26 cellular contexts compared by ENCODE assay signal in the genomic region with DNA sequence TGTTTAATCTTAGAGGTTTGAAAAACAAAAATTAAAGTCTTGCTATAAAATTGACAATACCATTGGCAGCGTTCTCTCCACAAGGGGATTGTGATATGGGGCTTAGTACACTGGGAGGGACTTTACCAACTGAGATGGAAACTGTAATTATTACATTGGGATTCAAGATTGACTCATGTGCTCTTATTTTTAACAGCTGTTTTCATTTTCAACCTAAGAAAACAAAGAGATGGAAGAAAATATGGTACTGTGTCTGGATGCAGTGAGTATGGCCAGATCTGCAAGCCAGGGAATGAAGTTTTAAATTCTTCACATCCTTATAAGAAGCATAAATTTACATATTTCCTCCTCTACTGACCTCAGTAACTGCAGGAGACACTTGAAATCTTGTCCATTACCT.
DNase-seq lines count a peak whose midpoint lies in the region; ATAC-seq and TF ChIP-seq lines count a peak whose summit lies in the region.
"Had no signal": no experiment of that assay in that cellular context is flagged by ENCODE, and none has a peak within 500 bp of the region (broad histone marks: within the 10 kb centered on the region; RNA-seq: fewer than 3 reads in every experiment).

No MANE protein-coding gene starts in this region.

- no peaks in the 10 kb centered on the region for H3K79me2 ChIP-seq in SK-N-SH (ENCODE audit: insufficient read depth)
- no peaks in the 10 kb centered on the region for H3K79me2 ChIP-seq in hepatocyte

- TF ChIP-seq RAD21 in SK-N-SH (IDR thresholded peaks at IDR 0.05; ENCODE audit: low read length) = no peak

- no peaks in the 10 kb centered on the region for H4K20me1 ChIP-seq in SK-N-SH (ENCODE audit: insufficient read depth)
- no peaks in the 10 kb centered on the region for H4K20me1 ChIP-seq in hepatocyte (ENCODE audit: insufficient read depth, poor library complexity, severe bottlenecking)

- peaks cover 24% of the 10 kb centered on the region for H3F3A ChIP-seq in SK-N-SH (replicated peaks; ENCODE audit: insufficient read depth)

- H3K27me3 ChIP-seq in SK-N-SH (ENCODE audit: insufficient read depth) (no peaks in the 10 kb centered on the region), ascending aorta (no peaks in the 10 kb centered on the region), hepatocyte (no peaks in the 10 kb centered on the region), thoracic aorta (replicated peaks; ENCODE audit: insufficient read depth) (no peaks in the 10 kb centered on the region)
- H3K27me3 ChIP-seq: SJCRH30, tibial nerve had no signal

- H3K36me3 ChIP-seq in SK-N-SH (replicated peaks in 1 of 2; ENCODE audit: control insufficient read depth in 1 of 2, insufficient read depth in 2 of 2, low read length in 1 of 2) (peaks cover 0 to 3% of the 10 kb centered on the region in 2 experiments), ascending aorta (peaks cover 7 to 9% of the 10 kb centered on the region in 2 donors), hepatocyte (replicated peaks; ENCODE audit: insufficient read depth, low read depth) (no peaks in the 10 kb centered on the region), thoracic aorta (peaks cover 3% of the 10 kb centered on the region)
- H3K36me3 ChIP-seq: BE2C, SJCRH30 had no signal

- TF ChIP-seq EP300 in SK-N-SH (IDR thresholded peaks at IDR 0.05; ENCODE audit: borderline replicate concordance in 1 of 2, low read depth in 1 of 2, low read length in 1 of 2) = no peak

- no peak overlapping the region for H2AFZ ChIP-seq in SK-N-SH (ENCODE audit: low read depth)
- H2AFZ ChIP-seq in hepatocyte = no peak overlapping the region

- peak overlapping the region; percentile 13 to 87; a peak in 2 of 4 replicates for H3K27ac ChIP-seq in SK-N-SH (ENCODE audit: low read depth in 2 of 2, low read length in 1 of 2)
- H3K27ac ChIP-seq in ascending aorta = peak overlapping the region; percentile 67 to 81
- H3K27ac ChIP-seq in hepatocyte = peak overlapping the region; percentile 57
- peak overlapping the region; percentile 68 to 80 for H3K27ac ChIP-seq in thoracic aorta
- H3K27ac ChIP-seq: 22Rv1, SJCRH30 had no signal

- POLR2A ChIA-PET in SK-N-SH (lab: Yijun Ruan, JAX) = no interaction called here

- whole genome bisulfite sequencing in SK-N-SH (ENCODE audit: low lambda C conversion rate) = 94% methylated on average over 1 of the region's 1 CpG
- WGBS in hepatocyte (ENCODE audit: low lambda C conversion rate, missing lambda C conversion rate) = 91% methylated on average over 1 of the region's 1 CpG

- H3K4me2 ChIP-seq in SK-N-SH = no peak overlapping the region
- peak overlapping the region; percentile 3 for H3K4me2 ChIP-seq in hepatocyte

- ATAC-seq in SK-N-SH treated with all-trans-retinoic acid at 6 μM for 48 hours = no peak
- ATAC-seq in thoracic aorta (ENCODE audit: insufficient number of reproducible peaks, low FRiP score, low read depth) = no peak
- no peak for ATAC-seq in GM18505 (IDR thresholded peaks at IDR 0.05; ENCODE audit: unreplicated experiment)
- ATAC-seq in HG02870 (IDR thresholded peaks at IDR 0.05; ENCODE audit: unreplicated experiment) = no peak
- ATAC-seq: activated CD8-positive, alpha-beta memory T cell treated with anti-CD3 and anti-CD28 coated beads, Interleukin-2, amount 10 ng/mL, durations not matched to agents 7 days and 5 days; activated naive CD4-positive, alpha-beta T cell treated with anti-CD3 and anti-CD28 coated beads, Interleukin-2, amount 50 U/mL, for 72 hours had no signal

- H3K9ac ChIP-seq in SK-N-SH = no peak overlapping the region

- no peaks in the 10 kb centered on the region for H3K9me3 ChIP-seq in SK-N-SH
- no peaks in the 10 kb centered on the region for H3K9me3 ChIP-seq in ascending aorta
- H3K9me3 ChIP-seq in hepatocyte (ENCODE audit: low read depth) = no peaks in the 10 kb centered on the region
- no peaks in the 10 kb centered on the region for H3K9me3 ChIP-seq in thoracic aorta
- H3K9me3 ChIP-seq: BE2C, Caco-2, SJCRH30, tibial nerve had no signal

- CTCF ChIA-PET in SK-N-SH (lab: Yijun Ruan, JAX) = interaction anchor here (1.2 to 2.2 kb wide), 4 partner anchors 15 to 334 kb away, joined by 3 to 7 read pairs (median 4); no protein-coding TSS in a partner anchor

- intact Hi-C loops in ascending aorta (cut with DNase I) = no loop called here

- no peak for TF ChIP-seq POLR2A in GM18505 (IDR thresholded peaks at IDR 0.05; ENCODE audit: borderline replicate concordance, extremely low read depth, insufficient read depth, insufficient read length)

- H3K4me1 ChIP-seq in SK-N-SH (ENCODE audit: control insufficient read depth in 1 of 2, insufficient read depth in 2 of 2, low read depth in 1 of 2, low read length in 1 of 2) (peaks cover 11 to 19% of the 10 kb centered on the region in 2 experiments; a peak in 2 of 4 replicates), ascending aorta (peaks cover 4 to 27% of the 10 kb centered on the region in 2 donors), hepatocyte (ENCODE audit: insufficient read depth) (peaks cover 21% of the 10 kb centered on the region), thoracic aorta (ENCODE audit: control insufficient read depth in 1 of 2, low read depth in 2 of 2) (peaks cover 34 to 46% of the 10 kb centered on the region in 2 donors)
- H3K4me1 ChIP-seq: BE2C, SJCRH30 had no signal

- TF ChIP-seq CTCF in SK-N-SH (IDR thresholded peaks at IDR 0.05) (no peak), ascending aorta (IDR thresholded peaks at IDR 0.05) (no peak), hepatocyte (IDR thresholded peaks at IDR 0.05; ENCODE audit: poor library complexity) (no peak), thoracic aorta (IDR thresholded peaks at IDR 0.05) (no peak)

- DNase-seq in SK-N-SH (no peak), ascending aorta (ENCODE audit: low spot score in 2 of 2) (no peak), hepatocyte (ENCODE audit: low spot score) (no peak), thoracic aorta (ENCODE audit: low spot score) (no peak)
- DNase-seq in stimulated activated CD4-positive, alpha-beta T cell treated with anti-CD3 and anti-CD28 coated beads, Interleukin-4, amount 100 ng/mL, for 1 hour = no peak
- DNase-seq: activated CD4-positive, alpha-beta T cell treated with anti-CD3 and anti-CD28 coated beads for 48 hours; activated CD8-positive, alpha-beta memory T cell treated with anti-CD3 and anti-CD28 coated beads, Interleukin-2, amount 10 ng/mL, durations not matched to agents 7 days and 5 days; BE2C; Caco-2; endodermal cell; Kasumi-1; NCI-H1092 treated with DMSO at 0.1 percent for 48 hours; NCI-H2029 treated with DMSO at 0.1 percent for 48 hours; NCI-H345; nephron progenitor cell; posterior cingulate gyrus; SJCRH30; stimulated activated CD4-positive, alpha-beta T cell treated with anti-CD3 and anti-CD28 coated beads, Interleukin-1b, Interleukin-23, amount 100 ng/mL, for 48 hours; stimulated activated naive CD4-positive, alpha-beta T cell had no signal

- H3K4me3 ChIP-seq in SK-N-SH (ENCODE audit: low read depth in 2 of 2, low read length in 1 of 2) (no peak overlapping the region), ascending aorta (no peak overlapping the region), hepatocyte (no peak overlapping the region), thoracic aorta (no peak overlapping the region)
- H3K4me3 ChIP-seq: SJCRH30, skin epidermis, tibial nerve had no signal

- no peaks in the 10 kb centered on the region for H3K9me2 ChIP-seq in SK-N-SH
- no peaks in the 10 kb centered on the region for H3K9me2 ChIP-seq in hepatocyte (replicated peaks; ENCODE audit: insufficient read depth)

TF ChIP-seq in SK-N-SH, 30 proteins besides CTCF, POLR2A, EP300 and RAD21:
- TF ChIP-seq, protein P1, sequence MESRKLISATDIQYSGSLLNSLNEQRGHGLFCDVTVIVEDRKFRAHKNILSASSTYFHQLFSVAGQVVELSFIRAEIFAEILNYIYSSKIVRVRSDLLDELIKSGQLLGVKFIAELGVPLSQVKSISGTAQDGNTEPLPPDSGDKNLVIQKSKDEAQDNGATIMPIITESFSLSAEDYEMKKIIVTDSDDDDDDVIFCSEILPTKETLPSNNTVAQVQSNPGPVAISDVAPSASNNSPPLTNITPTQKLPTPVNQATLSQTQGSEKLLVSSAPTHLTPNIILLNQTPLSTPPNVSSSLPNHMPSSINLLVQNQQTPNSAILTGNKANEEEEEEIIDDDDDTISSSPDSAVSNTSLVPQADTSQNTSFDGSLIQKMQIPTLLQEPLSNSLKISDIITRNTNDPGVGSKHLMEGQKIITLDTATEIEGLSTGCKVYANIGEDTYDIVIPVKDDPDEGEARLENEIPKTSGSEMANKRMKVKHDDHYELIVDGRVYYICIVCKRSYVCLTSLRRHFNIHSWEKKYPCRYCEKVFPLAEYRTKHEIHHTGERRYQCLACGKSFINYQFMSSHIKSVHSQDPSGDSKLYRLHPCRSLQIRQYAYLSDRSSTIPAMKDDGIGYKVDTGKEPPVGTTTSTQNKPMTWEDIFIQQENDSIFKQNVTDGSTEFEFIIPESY (IDR thresholded peaks at IDR 0.05; ENCODE audit: borderline replicate concordance, low read depth) = no peak
- TF ChIP-seq MEF2A (IDR thresholded peaks at IDR 0.05; ENCODE audit: borderline replicate concordance, low read depth) (no peak), GABPA (IDR thresholded peaks at IDR 0.05; ENCODE audit: low read depth) (no peak), GATA2 (CRISPR knock-in tag; IDR thresholded peaks at IDR 0.05) (no peak)
TF ChIP-seq in SK-N-SH: peak in this region for 0.

TF ChIP-seq in SK-N-SH treated with all-trans-retinoic acid at 6 μM for 48 hours, 23 proteins besides CTCF, POLR2A, EP300 and RAD21:
- TF ChIP-seq, protein P2, sequence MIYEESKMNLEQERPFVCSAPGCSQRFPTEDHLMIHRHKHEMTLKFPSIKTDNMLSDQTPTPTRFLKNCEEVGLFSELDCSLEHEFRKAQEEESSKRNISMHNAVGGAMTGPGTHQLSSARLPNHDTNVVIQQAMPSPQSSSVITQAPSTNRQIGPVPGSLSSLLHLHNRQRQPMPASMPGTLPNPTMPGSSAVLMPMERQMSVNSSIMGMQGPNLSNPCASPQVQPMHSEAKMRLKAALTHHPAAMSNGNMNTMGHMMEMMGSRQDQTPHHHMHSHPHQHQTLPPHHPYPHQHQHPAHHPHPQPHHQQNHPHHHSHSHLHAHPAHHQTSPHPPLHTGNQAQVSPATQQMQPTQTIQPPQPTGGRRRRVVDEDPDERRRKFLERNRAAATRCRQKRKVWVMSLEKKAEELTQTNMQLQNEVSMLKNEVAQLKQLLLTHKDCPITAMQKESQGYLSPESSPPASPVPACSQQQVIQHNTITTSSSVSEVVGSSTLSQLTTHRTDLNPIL (CRISPR knock-in tag; IDR thresholded peaks at IDR 0.05; ENCODE audit: low read depth) = no peak
- TF ChIP-seq BACH2 (CRISPR knock-in tag; IDR thresholded peaks at IDR 0.05; ENCODE audit: borderline replicate concordance) (no peak), TOX (CRISPR knock-in tag; IDR thresholded peaks at IDR 0.05; ENCODE audit: borderline replicate concordance) (no peak)
